ENCODE assay signal across 9 cellular contexts in the genomic region with DNA sequence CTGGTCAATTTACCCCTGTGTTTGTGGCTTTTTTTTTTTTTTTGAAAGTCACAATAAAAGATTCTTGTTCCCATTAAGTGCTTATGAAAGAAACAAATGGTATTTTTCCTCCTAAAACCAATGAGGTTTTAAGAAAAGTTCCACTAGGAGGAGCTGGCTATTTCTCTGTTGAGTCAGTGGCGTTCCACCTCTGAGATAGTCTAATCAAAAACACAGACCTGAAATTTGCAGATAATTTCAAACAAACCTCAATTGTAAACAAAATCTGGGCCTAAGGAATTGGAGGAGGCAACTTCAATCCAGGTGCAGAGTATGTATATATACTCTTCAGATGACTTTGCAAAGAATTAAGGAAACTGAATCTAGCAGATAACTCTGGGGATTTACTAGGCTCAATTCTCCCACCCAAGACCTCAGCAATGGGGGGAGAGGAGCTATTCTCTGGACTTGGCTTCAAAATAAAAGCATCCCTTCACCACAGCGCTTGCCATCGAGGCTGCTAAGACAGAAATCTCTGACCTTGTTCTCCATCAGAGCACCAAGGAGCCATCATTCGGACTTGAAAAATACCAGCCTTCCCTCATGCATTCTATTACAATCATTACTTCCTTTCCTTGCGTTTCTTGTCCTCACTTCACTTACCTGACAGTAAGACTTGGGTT. TPM values are rescaled to one million over a fixed set of nuclear protein-coding genes. Genes with fewer than 3 reads are reported as not detected.
A peak's percentile ranks its signal among the peaks of the same experiment; 100 is the strongest.
DNase-seq lines count a peak whose midpoint lies in the region; ATAC-seq and TF ChIP-seq lines count a peak whose summit lies in the region.
"Had no signal": no experiment of that assay in that cellular context is flagged by ENCODE, and none has a peak within 500 bp of the region (broad histone marks: within the 10 kb centered on the region; RNA-seq: fewer than 3 reads in every experiment).

No MANE protein-coding gene starts in this region.

- no peak overlapping the region for H3K27ac ChIP-seq in BLaER1
- no peak overlapping the region for H3K27ac ChIP-seq in Karpas-422 (ENCODE audit: low read length)
- H3K27ac ChIP-seq in vagina = no peak overlapping the region

- H4K20me1 ChIP-seq in BLaER1 (no peaks in the 10 kb centered on the region), Karpas-422 (ENCODE audit: insufficient read depth, low read depth, low read length) (peaks cover 47% of the 10 kb centered on the region)

- H3K4me2 ChIP-seq in BLaER1 (peak overlapping the region; percentile 74; the same call in 1 of the 2 replicates), Karpas-422 (ENCODE audit: low read depth, low read length, poor library complexity, severe bottlenecking) (no peak overlapping the region)

- H3K4me3 Mint-ChIP-seq in brain = no peak overlapping the region

- TF ChIP-seq CTCF in brain (conservative IDR thresholded peaks at IDR 0.05) (peak; percentile 48 to 57), vagina (IDR thresholded peaks at IDR 0.05) (peak in 1 of 3 experiments; percentile 12)

- peaks cover 31% of the 10 kb centered on the region for H3K4me1 Mint-ChIP-seq in brain

- H3K4me1 ChIP-seq in BLaER1 (peaks cover 42% of the 10 kb centered on the region), Karpas-422 (ENCODE audit: low read length) (peaks cover 18% of the 10 kb centered on the region), vagina (peaks cover 4% of the 10 kb centered on the region)

- H3K79me2 ChIP-seq in Karpas-422 (ENCODE audit: low read length) = no peaks in the 10 kb centered on the region

- no peaks in the 10 kb centered on the region for H3K27me3 Mint-ChIP-seq in brain

- H3K9me2 ChIP-seq in Karpas-422 (replicated peaks; ENCODE audit: insufficient read depth, low read length) = no peaks in the 10 kb centered on the region

- no peak overlapping the region for H3K27ac Mint-ChIP-seq in brain

- no peaks in the 10 kb centered on the region for H3K36me3 Mint-ChIP-seq in brain

- intact Hi-C loops in vagina (cut with DNase I) = no loop called here

- TF ChIP-seq POLR2A in vagina (IDR thresholded peaks at IDR 0.05) = no peak

- no peaks in the 10 kb centered on the region for H3K9me3 Mint-ChIP-seq in brain

- H3K36me3 ChIP-seq in BLaER1 (no peaks in the 10 kb centered on the region), Karpas-422 (ENCODE audit: insufficient read depth, low read length) (no peaks in the 10 kb centered on the region), vagina (no peaks in the 10 kb centered on the region)

- ATAC-seq in HG02973 (IDR thresholded peaks at IDR 0.05; ENCODE audit: unreplicated experiment) = no peak

- H3K9ac ChIP-seq in BLaER1 (no peak overlapping the region), Karpas-422 (ENCODE audit: low read length) (no peak overlapping the region)

- no peak overlapping the region for H2AFZ ChIP-seq in Karpas-422 (ENCODE audit: low read length)

- H3K27me3 ChIP-seq in BLaER1 (no peaks in the 10 kb centered on the region), Karpas-422 (ENCODE audit: low read length) (0 out of 2 replicates have a peak, but pooled peaks cover 4% of the 10 kb centered on the region), vagina (no peaks in the 10 kb centered on the region)

- DNase-seq in Karpas-422 (peak; percentile 42), lung microvascular endothelial cell (ENCODE audit: low read depth in 2 of 2) (peak; percentile 44 to 45), NCI-H2029 treated with DMSO at 0.1 percent for 48 hours (lab: John Stamatoyannopoulos, UW) (no peak), mesenteric fat pad (ENCODE audit: low spot score) (no peak), vagina (ENCODE audit: extremely low spot score in 2 of 2) (no peak)
- DNase-seq: SIG-M5 had no signal

- H3K4me3 ChIP-seq in BLaER1 (no peak overlapping the region), Karpas-422 (ENCODE audit: low read length) (no peak overlapping the region), vagina (no peak overlapping the region)

- H3K9me3 ChIP-seq in BLaER1 (no peaks in the 10 kb centered on the region), Karpas-422 (ENCODE audit: low read length) (no peaks in the 10 kb centered on the region), vagina (no peaks in the 10 kb centered on the region)

RNA-seq across cellular contexts. Expression of gene FANCC, which starts 52.4 kb away (rescaled TPM):
- 3.1 and 14.0 TPM in 2 replicates for total RNA-seq in Karpas-422 (2014; rRNA removed; shearing (Covaris generic); ENCODE audit: low replicate concordance)
- 31.7 TPM for polyA plus RNA-seq in brain (ENCODE audit: insufficient read depth, low read depth, low replicate concordance)
- total RNA-seq in lung microvascular endothelial cell = 6.1 and 6.2 TPM in 2 replicates
- 8.8 TPM for total RNA-seq in mesenteric fat pad
- 17.2 TPM for total RNA-seq in vagina

Comparison
In these comparisons a context has a peak if more than half of its experiments do, and no peak if none do; other contexts are left out.
1. DNase-seq: peak in Karpas-422 (single experiment) and lung microvascular endothelial cell (2 of 2); none in NCI-H2029 treated with DMSO at 0.1 percent for 48 hours (single experiment), mesenteric fat pad (single experiment) and vagina (0 of 2).